8 cellular contexts compared by ENCODE assay signal in genomic region chr15:57705746-57706404, GRCh38. TPM values are rescaled to one million over a fixed set of nuclear protein-coding genes. Genes with fewer than 3 reads are reported as not detected.
DNase-seq lines count a peak whose midpoint lies in the region; ATAC-seq, FAIRE-seq and TF ChIP-seq lines count a peak whose summit lies in the region.

No MANE protein-coding gene starts in this region.

- H3K9me3 ChIP-seq in A673 (ENCODE audit: low read depth, low read length, poor library complexity, severe bottlenecking) (no peaks in the 10 kb centered on the region), IMR-90 (ENCODE audit: control insufficient read depth, insufficient read depth, low read length) (no peaks in the 10 kb centered on the region), mucosa of stomach (ENCODE audit: control insufficient read depth, low read length) (no peaks in the 10 kb centered on the region)

- H3K14ac ChIP-seq in IMR-90 (replicated peaks; ENCODE audit: low read depth, low read length): peak overlapping the region; percentile 49

- H4K20me1 ChIP-seq in IMR-90 (ENCODE audit: insufficient read depth, low read length): no peaks in the 10 kb centered on the region

- H3K36me3 ChIP-seq in A673 (ENCODE audit: insufficient read depth, low read length, poor library complexity, severe bottlenecking): peaks cover 20% of the 10 kb centered on the region
- peaks cover 8% of the 10 kb centered on the region for H3K36me3 ChIP-seq in IMR-90 (ENCODE audit: control insufficient read depth, insufficient read depth, low read length)
- H3K36me3 ChIP-seq in mucosa of stomach (ENCODE audit: control insufficient read depth, insufficient read depth, low read length): no peaks in the 10 kb centered on the region

- CTCF ChIA-PET in A673 (lab: Charles Lee): no interaction called here
- CTCF ChIA-PET in IMR-90 (lab: Yijun Ruan, JAX): no interaction called here

- peak overlapping the region; percentile 38 for H4K5ac ChIP-seq in IMR-90 (ENCODE audit: low read depth, low read length)

- peak overlapping the region; percentile 95 for H2AFZ ChIP-seq in IMR-90 (replicated peaks; ENCODE audit: low read length, poor library complexity)

- H2AK5ac ChIP-seq in IMR-90 (ENCODE audit: low read depth, low read length): peak overlapping the region; percentile 25; the same call in 1 of the 2 replicates

- peak overlapping the region; percentile 60 for H3K4me2 ChIP-seq in IMR-90 (ENCODE audit: low read depth, low read length)

- H2BK20ac ChIP-seq in IMR-90 (ENCODE audit: low read depth, low read length): 0 out of 2 replicates have a peak overlapping the region, but pooled peaks have one; percentile 47

- peak overlapping the region; percentile 20; the same call in 1 of the 2 replicates for H4K91ac ChIP-seq in IMR-90 (ENCODE audit: insufficient read depth, low read depth, low read length)

- H2BK15ac ChIP-seq in IMR-90 (ENCODE audit: low read depth, low read length): peak overlapping the region; percentile 10; the same call in 1 of the 3 replicates

- dilution Hi-C loops in IMR-90 (cut with HindIII; ENCODE audit: low sequenced_read_pairs, unreplicated experiment): no loop called here

- POLR2A ChIA-PET in A673 (lab: Charles Lee; ENCODE audit: low non-redundant PET): interaction anchor here (0.6 kb wide), 1 partner anchor 26 kb away, joined by 4 read pairs; no protein-coding TSS in a partner anchor
- POLR2A ChIA-PET in IMR-90 (lab: Charles Lee; ENCODE audit: unreplicated experiment): no interaction called here

- 100% methylated on average over 5 of the region's 12 CpGs; no CpG with 5 or more reads in 1 of the 2 experiments for WGBS in IMR-90 (ENCODE audit: extremely low coverage in 2 of 2, insufficient read length in 1 of 2), 2 experiments

- H3K4me1 ChIP-seq in A673 (ENCODE audit: insufficient read depth, low read length, poor library complexity, severe bottlenecking) (peaks cover 12% of the 10 kb centered on the region), IMR-90 (ENCODE audit: control insufficient read depth, insufficient read depth, low read length) (no peaks in the 10 kb centered on the region), mucosa of stomach (ENCODE audit: control insufficient read depth, insufficient read depth, low read length) (peaks cover 6% of the 10 kb centered on the region)

- intact Hi-C loops in A673 (cut with micrococcal nuclease; ENCODE audit: unreplicated experiment): no loop called here
- intact Hi-C loops in IMR-90 (cut with micrococcal nuclease): loop anchor here (1.0 to 5.0 kb wide), 2 partner anchors 39 to 149 kb away; no protein-coding TSS in a partner anchor

- H3K4ac ChIP-seq in IMR-90 (ENCODE audit: low read depth, low read length): peak overlapping the region; percentile 48

- peaks cover 13 to 27% of the 10 kb centered on the region in 2 experiments for H3K79me1 ChIP-seq in IMR-90 (ENCODE audit: low read depth in 1 of 2, low read length in 2 of 2)

- DNase-seq in A673 (ENCODE audit: low spot score) (no peak), IMR-90 (no peak), choroid plexus epithelial cell (ENCODE audit: low read depth) (no peak), NCI-H2227 treated with DMSO at 0.1 percent for 48 hours (lab: John Stamatoyannopoulos, UW) (no peak), SW480 (ENCODE audit: low spot score) (no peak), D721Med (ENCODE audit: insufficient read length, low spot score) (no peak)

- H3K27ac ChIP-seq in A673 (ENCODE audit: low read depth, low read length, poor library complexity, severe bottlenecking): peak overlapping the region; percentile 98
- H3K27ac ChIP-seq in IMR-90 (ENCODE audit: insufficient read depth, low read length): peak overlapping the region; percentile 19; the same call in 1 of the 2 replicates

- no peak for FAIRE-seq in D721Med (lab: Jason Lieb, UNC)

- H3K18ac ChIP-seq in IMR-90 (ENCODE audit: low read depth, low read length): peak overlapping the region; percentile 38

- peak overlapping the region; percentile 53 for H2AK9ac ChIP-seq in IMR-90 (replicated peaks; ENCODE audit: low read depth, low read length, poor library complexity)

- BruUV-seq in A673 (replicated peaks; lab: Mats Ljungman, UMichigan): TSS peak; percentile 89
- BruUV-seq in IMR-90 (replicated peaks; lab: Mats Ljungman, UMichigan): no TSS peak

- H3K56ac ChIP-seq in IMR-90 (ENCODE audit: extremely low read depth, insufficient read depth, low read length): no peak overlapping the region

- in situ Hi-C loops in IMR-90 (cut with MboI; ENCODE audit: low sequenced_read_pairs): no loop called here

- ATAC-seq in IMR-90 (ENCODE audit: low read depth): no peak; the same call in 1 of the 2 replicates
- no peak for ATAC-seq in HG03565 (IDR thresholded peaks at IDR 0.05; ENCODE audit: unreplicated experiment)

- H2BK120ac ChIP-seq in IMR-90 (ENCODE audit: low read depth, low read length): peak overlapping the region; percentile 24

- TF ChIP-seq CTCF in A673 (conservative IDR thresholded peaks at IDR 0.05; ENCODE audit: low read depth, low read length) (no peak), IMR-90 (conservative IDR thresholded peaks at IDR 0.05; ENCODE audit: low read depth, low read length) (no peak), choroid plexus epithelial cell (conservative IDR thresholded peaks at IDR 0.05; ENCODE audit: low read depth, low read length) (no peak), D721Med (IDR thresholded peaks at IDR 0.05; ENCODE audit: insufficient read depth, missing control alignments) (no peak)

- peaks cover 5% of the 10 kb centered on the region for H3K9me1 ChIP-seq in IMR-90 (ENCODE audit: insufficient read depth, low read length)

- H3K9ac ChIP-seq in IMR-90 (ENCODE audit: low read depth, low read length): peak overlapping the region; percentile 3; the same call in 1 of the 2 replicates
- peak overlapping the region; percentile 97 for H3K9ac ChIP-seq in mucosa of stomach (ENCODE audit: low read length)

- H3K27me3 ChIP-seq in A673 (replicated peaks; ENCODE audit: insufficient read depth, low read depth, low read length, poor library complexity) (no peaks in the 10 kb centered on the region), IMR-90 (ENCODE audit: control insufficient read depth, insufficient read depth, low read length) (no peaks in the 10 kb centered on the region), mucosa of stomach (ENCODE audit: control insufficient read depth, insufficient read depth, low read length) (no peaks in the 10 kb centered on the region)

- no peak for TF ChIP-seq POLR2A in IMR-90 (IDR thresholded peaks at IDR 0.05; ENCODE audit: low read depth, low read length)

- H2BK5ac ChIP-seq in IMR-90 (ENCODE audit: low read depth, low read length, poor library complexity, severe bottlenecking): peak overlapping the region; percentile 71

- TF ChIP-seq RAD21 in IMR-90 (IDR thresholded peaks at IDR 0.05; ENCODE audit: low read length): no peak

- H4K8ac ChIP-seq in IMR-90 (ENCODE audit: low read depth in 2 of 2, low read length in 2 of 2): peak overlapping the region; percentile 80 to 92

- no peak overlapping the region for H3K23ac ChIP-seq in IMR-90 (ENCODE audit: low read depth, low read length)

- H3K4me3 ChIP-seq in A673 (ENCODE audit: low read depth, low read length, poor library complexity, severe bottlenecking) (peak overlapping the region; percentile 79), IMR-90 (ENCODE audit: insufficient read depth, low read depth, low read length) (peak overlapping the region; percentile 95), choroid plexus epithelial cell (ENCODE audit: low read depth, low read length) (peak overlapping the region; percentile 91), mucosa of stomach (ENCODE audit: low read length) (peak overlapping the region; percentile 65)

TF ChIP-seq in IMR-90, 13 proteins besides CTCF, POLR2A, EP300 and RAD21:
- no peak for TF ChIP-seq USF2 (IDR thresholded peaks at IDR 0.05; ENCODE audit: low read depth, low read length)
- TF ChIP-seq NFE2L2 (IDR thresholded peaks at IDR 0.05; ENCODE audit: low read depth, low read length): no peak
- TF ChIP-seq MXI1 (IDR thresholded peaks at IDR 0.05; ENCODE audit: borderline replicate concordance, low read depth, low read length): no peak
- no peak for TF ChIP-seq MAFK (IDR thresholded peaks at IDR 0.05; ENCODE audit: low read depth, low read length)
- no peak for TF ChIP-seq FOS (IDR thresholded peaks at IDR 0.05; ENCODE audit: low read depth, low read length)
- no peak for TF ChIP-seq CEBPB (IDR thresholded peaks at IDR 0.05; ENCODE audit: low read depth, low read length)
- no peak for TF ChIP-seq CHD1 (IDR thresholded peaks at IDR 0.05; ENCODE audit: low read depth, low read length)
- no peak for TF ChIP-seq BHLHE40 (IDR thresholded peaks at IDR 0.05; ENCODE audit: low read depth, low read length)
- TF ChIP-seq SMC3 (IDR thresholded peaks at IDR 0.05; ENCODE audit: low read depth, low read length): no peak
- TF ChIP-seq MAZ (IDR thresholded peaks at IDR 0.05; ENCODE audit: borderline replicate concordance, low read depth, low read length): no peak
- TF ChIP-seq RCOR1 (IDR thresholded peaks at IDR 0.05; ENCODE audit: insufficient replicate concordance, low read length): no peak
- TF ChIP-seq RFX5 (IDR thresholded peaks at IDR 0.05; ENCODE audit: low read depth, low read length): no peak
- no peak for TF ChIP-seq ELK1 (IDR thresholded peaks at IDR 0.05; ENCODE audit: borderline replicate concordance, low read depth, low read length)

RNA-seq across cellular contexts. Expression of gene POLR2M, which starts 0.6 kb away (rescaled TPM):
- total RNA-seq in A673 (2021) (106 and 115 TPM in 2 replicates), IMR-90 (2012; rRNA removed) (83.0 and 117 TPM in 2 replicates)
- polyA plus RNA-seq in IMR-90 (2012; rRNA removed): 60.8 and 432 TPM in 2 replicates
- polyA plus RNA-seq in IMR-90 (2012; cell fraction: cytosol; rRNA removed): 7.9 and 8.6 TPM in 2 replicates
- polyA plus RNA-seq in IMR-90 (2012; cell fraction: nucleus; rRNA removed; ENCODE audit: low replicate concordance): 2.7 and 12.8 TPM in 2 replicates
